Comparison of ENCODE assay signal across 11 cellular contexts in the genomic region with DNA sequence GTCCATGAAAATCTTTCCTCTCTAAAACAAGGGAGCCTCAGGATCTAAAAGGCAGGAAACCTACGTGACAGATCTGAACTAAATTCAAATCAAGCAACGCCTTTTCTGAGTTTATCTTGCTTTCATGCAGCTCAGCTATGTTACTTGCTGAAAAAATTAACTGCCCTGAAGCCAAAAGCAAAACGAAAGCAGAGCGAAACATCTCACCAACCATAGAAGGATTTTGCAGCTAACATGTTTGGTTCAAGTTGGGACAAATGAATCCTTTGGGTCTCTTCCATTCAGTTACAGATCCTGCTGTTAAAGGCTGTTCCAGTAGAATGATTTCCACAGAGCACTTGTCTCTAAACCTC. TPM values are rescaled to one million over a fixed set of nuclear protein-coding genes. Genes with fewer than 3 reads are reported as not detected.
DNase-seq lines count a peak whose midpoint lies in the region; ATAC-seq and TF ChIP-seq lines count a peak whose summit lies in the region.
"Had no signal": no experiment of that assay in that cellular context is flagged by ENCODE, and none has a peak within 500 bp of the region (broad histone marks: within the 10 kb centered on the region; RNA-seq: fewer than 3 reads in every experiment).

No MANE protein-coding gene starts in this region.

- DNase-seq in RWPE1 (ENCODE audit: low spot score) = no peak
- peak; percentile 49 for DNase-seq in fibroblast of peridontal ligament (ENCODE audit: extremely low read depth)
- DNase-seq in cortex of kidney (lab: John Stamatoyannopoulos, UW) = no peak
- DNase-seq in NCI-H69 (lab: John Stamatoyannopoulos, UW) = no peak
- no peak for DNase-seq in A172 (ENCODE audit: low spot score)
- DNase-seq in D341Med (ENCODE audit: low spot score) = no peak
- DNase-seq: activated CD8-positive, alpha-beta memory T cell treated with anti-CD3 and anti-CD28 coated beads for 24 hours; PC-3 had no signal

- H3K4me3 ChIP-seq in skeletal muscle tissue (ENCODE audit: low read length in 3 of 3) = peak overlapping the region; percentile 61 to 76 (median 71)

- POLR2A ChIA-PET in RWPE1 (lab: Yijun Ruan, JAX; ENCODE audit: low non-redundant PET) = no interaction called here

- TF ChIP-seq CTCF in RWPE1 (conservative IDR thresholded peaks at IDR 0.05; ENCODE audit: low read depth) = no peak

- peak overlapping the region; percentile 88 for H3K27ac ChIP-seq in RWPE1
- peak overlapping the region; percentile 99 for H3K27ac ChIP-seq in skeletal muscle tissue (ENCODE audit: low read depth, low read length)

- H3K4me1 ChIP-seq in skeletal muscle tissue (ENCODE audit: control insufficient read depth in 3 of 3, insufficient read depth in 3 of 3, low read length in 3 of 3) = peaks cover 46 to 61% (median 60%) of the 10 kb centered on the region in 3 donors

- peak overlapping the region; percentile 81 to 97 (median 81) for H3K9ac ChIP-seq in skeletal muscle tissue (ENCODE audit: low read depth in 1 of 3, low read length in 3 of 3)

- H3K36me3 ChIP-seq in skeletal muscle tissue (ENCODE audit: control insufficient read depth in 3 of 3, insufficient read depth in 3 of 3, low read length in 3 of 3) = no peaks in the 10 kb centered on the region

- CTCF ChIA-PET in RWPE1 (lab: Yijun Ruan, JAX) = interaction anchor here (0.6 to 1.2 kb wide), 2 partner anchors 42 to 113 kb away, joined by 3 read pairs; no protein-coding TSS in a partner anchor

- no peaks in the 10 kb centered on the region for H3K9me3 ChIP-seq in skeletal muscle tissue (ENCODE audit: control insufficient read depth in 3 of 3, low read length in 3 of 3)

- peak; percentile 4 for ATAC-seq in GM19452 (IDR thresholded peaks at IDR 0.05; ENCODE audit: unreplicated experiment)
- ATAC-seq: PC-3 had no signal

- H3K27me3 ChIP-seq in skeletal muscle tissue (ENCODE audit: control insufficient read depth in 3 of 3, insufficient read depth in 3 of 3, low read length in 3 of 3) = no peaks in the 10 kb centered on the region

RNA-seq across cellular contexts. Expression of a gene that starts 0.5 kb away (rescaled TPM):
- total RNA-seq in skeletal muscle tissue = 8.9 TPM
- not detected in 2 replicates for total RNA-seq in A172 (2014; rRNA removed; shearing (Covaris generic))
- total RNA-seq: PC-3 had no signal

RNA-seq across cellular contexts. Expression of a gene that starts 42.7 kb away (rescaled TPM):
- total RNA-seq in skeletal muscle tissue = not detected
- not detected in 2 replicates for total RNA-seq in A172 (2014; rRNA removed; shearing (Covaris generic))
- total RNA-seq: left cardiac atrium, PC-3 had no signal

RNA-seq across cellular contexts. Expression of a gene that starts 60.0 kb away (rescaled TPM):
- 2.6 TPM for total RNA-seq in skeletal muscle tissue
- 2.3 and 4.2 TPM in 2 replicates for total RNA-seq in A172 (2014; rRNA removed; shearing (Covaris generic))
